ENCODE assay signal across 6 cellular contexts in genomic region chr14:24366375-24366663, GRCh38.
A peak's percentile ranks its signal among the peaks of the same experiment; 100 is the strongest.
DNase-seq lines count a peak whose midpoint lies in the region; ATAC-seq lines count a peak whose summit lies in the region.

No MANE protein-coding gene starts in this region.

- H3K4me3 ChIP-seq in rectal smooth muscle tissue (ENCODE audit: low read length) = peak overlapping the region; percentile 78

- H3K27ac ChIP-seq in cingulate gyrus (ENCODE audit: low read depth, low read length) = peak overlapping the region; percentile 84
- H3K27ac ChIP-seq in rectal smooth muscle tissue (ENCODE audit: low read depth, low read length) = peak overlapping the region; percentile 99

- peak; percentile 1 for ATAC-seq in HG03571 (IDR thresholded peaks at IDR 0.05; ENCODE audit: unreplicated experiment)
- no peak for ATAC-seq in GM21786 (IDR thresholded peaks at IDR 0.05; ENCODE audit: unreplicated experiment)
- ATAC-seq in GM19463 (IDR thresholded peaks at IDR 0.05; ENCODE audit: unreplicated experiment) = no peak

- H3K4me1 ChIP-seq in rectal smooth muscle tissue (ENCODE audit: control insufficient read depth, insufficient read depth, low read length) = peaks cover 14% of the 10 kb centered on the region

- peak overlapping the region; percentile 74 for H3K9ac ChIP-seq in rectal smooth muscle tissue (ENCODE audit: low read length)

- no peaks in the 10 kb centered on the region for H3K36me3 ChIP-seq in rectal smooth muscle tissue (ENCODE audit: control insufficient read depth, insufficient read depth, low read length)

- no peak for DNase-seq in anterior cingulate cortex (lab: John Stamatoyannopoulos, UW)

- H3K27me3 ChIP-seq in rectal smooth muscle tissue (ENCODE audit: control insufficient read depth, insufficient read depth, low read length) = no peaks in the 10 kb centered on the region
